In genomic region chr1:206902702-206903101, GRCh38 we compare ENCODE assay signal across 1 cellular context.
A peak's percentile ranks its signal among the peaks of the same experiment; 100 is the strongest.
TF ChIP-seq lines count a peak whose summit lies in the region.

No MANE protein-coding gene starts in this region.

TF ChIP-seq in GM12878, 131 proteins besides CTCF, POLR2A, EP300 and RAD21:
- TF ChIP-seq CBFB (IDR thresholded peaks at IDR 0.05; ENCODE audit: low read depth) = no peak
- TF ChIP-seq MEF2B (IDR thresholded peaks at IDR 0.05; ENCODE audit: partially characterized antibody, poor library complexity, severe bottlenecking) = no peak
- no peak for TF ChIP-seq E2F8 (IDR thresholded peaks at IDR 0.05; ENCODE audit: low read depth, partially characterized antibody)
- no peak for TF ChIP-seq ELK1 (IDR thresholded peaks at IDR 0.05; ENCODE audit: low read depth, low read length)
- TF ChIP-seq ESRRA (IDR thresholded peaks at IDR 0.05; ENCODE audit: low read length) = no peak
- no peak for TF ChIP-seq CEBPZ (IDR thresholded peaks at IDR 0.05; ENCODE audit: low read depth, low read length)
- no peak for TF ChIP-seq YY1 (IDR thresholded peaks at IDR 0.05; ENCODE audit: low read depth, low read length)
- TF ChIP-seq SMAD1 (IDR thresholded peaks at IDR 0.05; ENCODE audit: low read depth, partially characterized antibody) = no peak
- no peak for TF ChIP-seq TCF3 (IDR thresholded peaks at IDR 0.05; ENCODE audit: borderline replicate concordance, insufficient read depth, low read depth, low read length)
- TF ChIP-seq ZNF274 (IDR thresholded peaks at IDR 0.05; ENCODE audit: insufficient read depth, insufficient read length) = no peak
- TF ChIP-seq RCOR1 (conservative IDR thresholded peaks at IDR 0.05; ENCODE audit: low read depth, low read length) = no peak
- TF ChIP-seq SMAD5 (IDR thresholded peaks at IDR 0.05; ENCODE audit: low read depth) = peak; percentile 42; the same call in 1 of the 2 replicates
- 0 out of 2 replicates have a peak, but pooled peaks have one; percentile 84 for TF ChIP-seq POLR2AphosphoS2 (IDR thresholded peaks at IDR 0.05; ENCODE audit: low read depth, low read length)
- TF ChIP-seq ASH2L (IDR thresholded peaks at IDR 0.05; ENCODE audit: borderline replicate concordance, low read depth) = no peak
- no peak for TF ChIP-seq JUND (IDR thresholded peaks at IDR 0.05; ENCODE audit: low read depth, low read length)
- TF ChIP-seq IRF3 (IDR thresholded peaks at IDR 0.05) = no peak
- no peak for TF ChIP-seq CUX1 (IDR thresholded peaks at IDR 0.05; ENCODE audit: insufficient replicate concordance, low read depth, low read length)
